In the genomic region with DNA sequence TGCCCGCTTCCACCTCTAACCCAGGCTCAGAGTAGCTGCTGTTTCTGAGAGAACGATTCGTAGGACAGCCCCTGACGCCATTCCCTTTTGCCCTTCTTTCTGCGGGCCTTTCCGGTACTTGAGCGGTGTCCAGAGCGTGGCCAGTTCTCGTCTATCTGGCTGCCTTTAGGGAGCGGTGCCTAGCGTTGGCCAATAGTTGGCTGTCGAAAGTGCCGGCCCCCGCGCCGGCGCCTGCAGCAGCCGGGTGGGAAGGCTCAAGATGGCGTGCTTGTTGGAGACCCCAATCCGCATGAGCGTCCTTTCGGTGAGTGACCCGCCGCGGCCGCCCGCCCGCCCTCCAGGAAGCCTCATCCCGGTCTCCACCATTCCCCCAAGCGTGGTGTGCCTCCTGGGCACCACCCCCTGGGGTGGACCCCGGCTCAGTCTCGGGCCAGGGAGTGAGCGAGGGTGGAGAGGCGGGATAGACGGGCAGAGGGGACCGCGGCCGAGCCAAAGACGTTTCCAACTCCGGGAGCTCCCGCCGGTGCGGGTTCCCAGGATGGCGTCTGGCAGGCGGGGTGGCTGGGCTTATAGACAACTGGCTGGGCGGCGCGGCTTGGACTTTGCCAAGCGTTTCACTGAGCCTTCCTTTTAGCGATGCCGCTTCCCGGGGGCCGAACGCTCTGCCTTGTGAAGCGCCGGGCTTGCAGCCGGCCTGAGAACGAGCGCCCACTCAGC, we compare ENCODE assay signal across 1 cellular context.
A peak's percentile ranks its signal among the peaks of the same experiment; 100 is the strongest.
TF ChIP-seq lines count a peak whose summit lies in the region.

A gene with protein sequence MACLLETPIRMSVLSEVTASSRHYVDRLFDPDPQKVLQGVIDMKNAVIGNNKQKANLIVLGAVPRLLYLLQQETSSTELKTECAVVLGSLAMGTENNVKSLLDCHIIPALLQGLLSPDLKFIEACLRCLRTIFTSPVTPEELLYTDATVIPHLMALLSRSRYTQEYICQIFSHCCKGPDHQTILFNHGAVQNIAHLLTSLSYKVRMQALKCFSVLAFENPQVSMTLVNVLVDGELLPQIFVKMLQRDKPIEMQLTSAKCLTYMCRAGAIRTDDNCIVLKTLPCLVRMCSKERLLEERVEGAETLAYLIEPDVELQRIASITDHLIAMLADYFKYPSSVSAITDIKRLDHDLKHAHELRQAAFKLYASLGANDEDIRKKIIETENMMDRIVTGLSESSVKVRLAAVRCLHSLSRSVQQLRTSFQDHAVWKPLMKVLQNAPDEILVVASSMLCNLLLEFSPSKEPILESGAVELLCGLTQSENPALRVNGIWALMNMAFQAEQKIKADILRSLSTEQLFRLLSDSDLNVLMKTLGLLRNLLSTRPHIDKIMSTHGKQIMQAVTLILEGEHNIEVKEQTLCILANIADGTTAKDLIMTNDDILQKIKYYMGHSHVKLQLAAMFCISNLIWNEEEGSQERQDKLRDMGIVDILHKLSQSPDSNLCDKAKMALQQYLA (plus strand): TSS at position 6 of the 717 bp plus-strand sequence. CDS start 254 bp downstream, at position 260.

TF ChIP-seq in GM12878, 131 proteins besides CTCF, POLR2A, EP300 and RAD21 (continued from another document and continues in another):
- TF ChIP-seq, protein P1, sequence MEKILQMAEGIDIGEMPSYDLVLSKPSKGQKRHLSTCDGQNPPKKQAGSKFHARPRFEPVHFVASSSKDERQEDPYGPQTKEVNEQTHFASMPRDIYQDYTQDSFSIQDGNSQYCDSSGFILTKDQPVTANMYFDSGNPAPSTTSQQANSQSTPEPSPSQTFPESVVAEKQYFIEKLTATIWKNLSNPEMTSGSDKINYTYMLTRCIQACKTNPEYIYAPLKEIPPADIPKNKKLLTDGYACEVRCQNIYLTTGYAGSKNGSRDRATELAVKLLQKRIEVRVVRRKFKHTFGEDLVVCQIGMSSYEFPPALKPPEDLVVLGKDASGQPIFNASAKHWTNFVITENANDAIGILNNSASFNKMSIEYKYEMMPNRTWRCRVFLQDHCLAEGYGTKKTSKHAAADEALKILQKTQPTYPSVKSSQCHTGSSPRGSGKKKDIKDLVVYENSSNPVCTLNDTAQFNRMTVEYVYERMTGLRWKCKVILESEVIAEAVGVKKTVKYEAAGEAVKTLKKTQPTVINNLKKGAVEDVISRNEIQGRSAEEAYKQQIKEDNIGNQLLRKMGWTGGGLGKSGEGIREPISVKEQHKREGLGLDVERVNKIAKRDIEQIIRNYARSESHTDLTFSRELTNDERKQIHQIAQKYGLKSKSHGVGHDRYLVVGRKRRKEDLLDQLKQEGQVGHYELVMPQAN (conservative IDR thresholded peaks at IDR 0.05): peak; percentile 69; the same call in 1 of the 2 replicates
- TF ChIP-seq MLLT1 (IDR thresholded peaks at IDR 0.05) (peak; percentile 76; the same call in 1 of the 2 replicates), NR2C1 (IDR thresholded peaks at IDR 0.05) (peak; percentile 89), SRF (IDR thresholded peaks at IDR 0.05; ENCODE audit: low read depth in 2 of 2, low read length in 2 of 2) (no peak), WRNIP1 (IDR thresholded peaks at IDR 0.05; ENCODE audit: borderline replicate concordance, low read depth, low read length) (peak; percentile 76; the same call in 1 of the 2 replicates), CBX3 (IDR thresholded peaks at IDR 0.05; ENCODE audit: borderline replicate concordance, low read depth) (no peak), EZH2 (IDR thresholded peaks at IDR 0.05; ENCODE audit: borderline replicate concordance, control insufficient read depth, low read depth, low read length) (no peak), CBX5 (IDR thresholded peaks at IDR 0.05; ENCODE audit: low read depth) (no peak), NRF1 (conservative IDR thresholded peaks at IDR 0.05; ENCODE audit: low read depth, low read length) (peak; percentile 55; the same call in 1 of the 2 replicates), CHD2 (IDR thresholded peaks at IDR 0.05; ENCODE audit: borderline replicate concordance, low read depth, low read length) (no peak), EED (IDR thresholded peaks at IDR 0.05; ENCODE audit: low read depth) (peak; percentile 41), CEBPB (IDR thresholded peaks at IDR 0.05; ENCODE audit: borderline replicate concordance in 1 of 2, low read depth in 2 of 2, low read length in 2 of 2) (no peak), TBL1XR1 (IDR thresholded peaks at IDR 0.05; ENCODE audit: low read depth, low read length) (no peak), SP1 (IDR thresholded peaks at IDR 0.05; ENCODE audit: low read depth, low read length) (no peak), HCFC1 (IDR thresholded peaks at IDR 0.05; ENCODE audit: low read length) (peak; percentile 72), MTA3 (IDR thresholded peaks at IDR 0.05; ENCODE audit: borderline replicate concordance, low read length) (no peak), RELA (IDR thresholded peaks at IDR 0.05; ENCODE audit: borderline replicate concordance, partially characterized antibody) (peak; percentile 71), ELK1 (IDR thresholded peaks at IDR 0.05; ENCODE audit: low read depth, low read length) (no peak; the same call in 1 of the 2 replicates), HDAC6 (IDR thresholded peaks at IDR 0.05; ENCODE audit: unreplicated experiment) (no peak), IRF3 (IDR thresholded peaks at IDR 0.05) (no peak), FOXK2 (IDR thresholded peaks at IDR 0.05) (peak; percentile 54), POLR2AphosphoS5 (IDR thresholded peaks at IDR 0.05; ENCODE audit: low read length) (peak; percentile 79), KLF5 (IDR thresholded peaks at IDR 0.05; ENCODE audit: partially characterized antibody) (peak; percentile 65), JUNB (IDR thresholded peaks at IDR 0.05) (0 out of 2 replicates have a peak, but pooled peaks have one; percentile 8), ZBTB40 (IDR thresholded peaks at IDR 0.05; ENCODE audit: borderline replicate concordance) (peak; percentile 79), ZNF274 (IDR thresholded peaks at IDR 0.05; ENCODE audit: insufficient read depth, insufficient read length) (no peak), SUZ12 (IDR thresholded peaks at IDR 0.05; ENCODE audit: unreplicated experiment) (no peak), MTA2 (IDR thresholded peaks at IDR 0.05; ENCODE audit: low read depth) (peak; percentile 57; the same call in 1 of the 2 replicates), YY1 (IDR thresholded peaks at IDR 0.05; ENCODE audit: low read depth, low read length) (peak; percentile 96)
- TF ChIP-seq, protein P2, sequence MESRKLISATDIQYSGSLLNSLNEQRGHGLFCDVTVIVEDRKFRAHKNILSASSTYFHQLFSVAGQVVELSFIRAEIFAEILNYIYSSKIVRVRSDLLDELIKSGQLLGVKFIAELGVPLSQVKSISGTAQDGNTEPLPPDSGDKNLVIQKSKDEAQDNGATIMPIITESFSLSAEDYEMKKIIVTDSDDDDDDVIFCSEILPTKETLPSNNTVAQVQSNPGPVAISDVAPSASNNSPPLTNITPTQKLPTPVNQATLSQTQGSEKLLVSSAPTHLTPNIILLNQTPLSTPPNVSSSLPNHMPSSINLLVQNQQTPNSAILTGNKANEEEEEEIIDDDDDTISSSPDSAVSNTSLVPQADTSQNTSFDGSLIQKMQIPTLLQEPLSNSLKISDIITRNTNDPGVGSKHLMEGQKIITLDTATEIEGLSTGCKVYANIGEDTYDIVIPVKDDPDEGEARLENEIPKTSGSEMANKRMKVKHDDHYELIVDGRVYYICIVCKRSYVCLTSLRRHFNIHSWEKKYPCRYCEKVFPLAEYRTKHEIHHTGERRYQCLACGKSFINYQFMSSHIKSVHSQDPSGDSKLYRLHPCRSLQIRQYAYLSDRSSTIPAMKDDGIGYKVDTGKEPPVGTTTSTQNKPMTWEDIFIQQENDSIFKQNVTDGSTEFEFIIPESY (IDR thresholded peaks at IDR 0.05): no peak
- TF ChIP-seq, protein P3, sequence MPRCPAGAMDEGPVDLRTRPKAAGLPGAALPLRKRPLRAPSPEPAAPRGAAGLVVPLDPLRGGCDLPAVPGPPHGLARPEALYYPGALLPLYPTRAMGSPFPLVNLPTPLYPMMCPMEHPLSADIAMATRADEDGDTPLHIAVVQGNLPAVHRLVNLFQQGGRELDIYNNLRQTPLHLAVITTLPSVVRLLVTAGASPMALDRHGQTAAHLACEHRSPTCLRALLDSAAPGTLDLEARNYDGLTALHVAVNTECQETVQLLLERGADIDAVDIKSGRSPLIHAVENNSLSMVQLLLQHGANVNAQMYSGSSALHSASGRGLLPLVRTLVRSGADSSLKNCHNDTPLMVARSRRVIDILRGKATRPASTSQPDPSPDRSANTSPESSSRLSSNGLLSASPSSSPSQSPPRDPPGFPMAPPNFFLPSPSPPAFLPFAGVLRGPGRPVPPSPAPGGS (IDR thresholded peaks at IDR 0.05; ENCODE audit: borderline replicate concordance, insufficient read depth, low read depth, low read length, poor library complexity, severe bottlenecking): no peak
- TF ChIP-seq, protein P4, sequence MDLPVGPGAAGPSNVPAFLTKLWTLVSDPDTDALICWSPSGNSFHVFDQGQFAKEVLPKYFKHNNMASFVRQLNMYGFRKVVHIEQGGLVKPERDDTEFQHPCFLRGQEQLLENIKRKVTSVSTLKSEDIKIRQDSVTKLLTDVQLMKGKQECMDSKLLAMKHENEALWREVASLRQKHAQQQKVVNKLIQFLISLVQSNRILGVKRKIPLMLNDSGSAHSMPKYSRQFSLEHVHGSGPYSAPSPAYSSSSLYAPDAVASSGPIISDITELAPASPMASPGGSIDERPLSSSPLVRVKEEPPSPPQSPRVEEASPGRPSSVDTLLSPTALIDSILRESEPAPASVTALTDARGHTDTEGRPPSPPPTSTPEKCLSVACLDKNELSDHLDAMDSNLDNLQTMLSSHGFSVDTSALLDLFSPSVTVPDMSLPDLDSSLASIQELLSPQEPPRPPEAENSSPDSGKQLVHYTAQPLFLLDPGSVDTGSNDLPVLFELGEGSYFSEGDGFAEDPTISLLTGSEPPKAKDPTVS (IDR thresholded peaks at IDR 0.05; ENCODE audit: low read depth, low read length): no peak
- TF ChIP-seq, protein P5, sequence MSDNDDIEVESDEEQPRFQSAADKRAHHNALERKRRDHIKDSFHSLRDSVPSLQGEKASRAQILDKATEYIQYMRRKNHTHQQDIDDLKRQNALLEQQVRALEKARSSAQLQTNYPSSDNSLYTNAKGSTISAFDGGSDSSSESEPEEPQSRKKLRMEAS (IDR thresholded peaks at IDR 0.05; ENCODE audit: low read depth, low read length): peak; percentile 34; the same call in 1 of the 2 replicates
